ENCODE assay signal across 33 cellular contexts in the genomic region with DNA sequence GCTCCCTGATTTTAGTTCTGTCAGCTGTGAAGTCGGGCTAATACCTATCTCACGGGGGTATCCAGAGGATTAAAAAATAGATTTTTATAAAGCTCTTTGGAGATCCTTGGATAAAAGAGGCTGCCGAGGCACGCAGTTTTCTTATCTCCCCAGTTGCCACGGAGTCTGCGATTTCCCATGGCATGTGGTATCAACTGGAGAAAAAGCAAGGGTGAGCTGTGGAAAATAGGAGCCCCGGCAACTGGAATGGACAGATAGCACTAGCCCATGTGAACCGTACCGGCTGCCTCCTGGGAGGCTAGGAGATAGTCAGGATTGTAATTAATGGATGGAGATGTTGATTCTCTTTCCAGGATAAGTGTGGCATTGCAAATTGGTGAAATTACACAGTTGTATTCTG.
"Had no signal": no experiment of that assay in that cellular context is flagged by ENCODE, and none has a peak within 500 bp of the region (broad histone marks: within the 10 kb centered on the region; RNA-seq: fewer than 3 reads in every experiment).

No MANE protein-coding gene starts in this region.

- ATAC-seq: activated CD8-positive, alpha-beta T cell treated with anti-CD3 and anti-CD28 coated beads for 36 hours; activated naive CD4-positive, alpha-beta T cell treated with anti-CD3 and anti-CD28 coated beads, Interleukin-2, amount 50 U/mL, for 72 hours; activated T-cell treated with anti-CD3 and anti-CD28 coated beads, Interleukin-2, amount 50 U/mL, for 4 hours; activated T-cell treated with anti-CD3 and anti-CD28 coated beads, Interleukin-2, amount 50 U/mL, for 72 hours; activated T-helper 17 cell treated with anti-CD3 and anti-CD28 coated beads, Interleukin-2, amount 50 U/mL, for 72 hours; body of pancreas; T-helper 17 cell had no signal

- DNase-seq: activated B cell treated with CpG ODN at 0.5 μM for 24 hours; activated CD4-positive, alpha-beta memory T cell treated with anti-CD3 and anti-CD28 coated beads for 36 hours; activated CD4-positive, alpha-beta T cell treated with anti-CD3 and anti-CD28 coated beads for 4 hours; activated CD4-positive, alpha-beta T cell treated with anti-CD3 and anti-CD28 coated beads, Interleukin-2, amount 10 ng/mL, durations not matched to agents 24 days and 14 days; activated CD4-positive, alpha-beta T cell treated with anti-CD3 and anti-CD28 coated beads, Interleukin-2, amount 50 U/mL, for 1 hour; activated CD4-positive, alpha-beta T cell treated with anti-CD3 and anti-CD28 coated beads, Interleukin-2, amount 50 U/mL, for 4 hours; activated CD4-positive, CD25-positive, alpha-beta regulatory T cell treated with anti-CD3 and anti-CD28 coated beads, Interleukin-2, amount 50 U/mL, for 72 hours; activated CD8-positive, alpha-beta memory T cell treated with anti-CD3 and anti-CD28 coated beads, Interleukin-2, amount 50 U/mL, for 4 hours; activated CD8-positive, alpha-beta T cell treated with anti-CD3 and anti-CD28 coated beads for 36 hours; activated effector memory CD4-positive, alpha-beta T cell treated with anti-CD3 and anti-CD28 coated beads, Interleukin-2, amount 50 U/mL, for 16 hours; activated gamma-delta T cell treated with Interleukin-2 at 50 U/mL for 16 hours; activated naive CD4-positive, alpha-beta T cell; activated naive CD4-positive, alpha-beta T cell treated with anti-CD3 and anti-CD28 coated beads for 36 hours; activated naive CD4-positive, alpha-beta T cell treated with anti-CD3 and anti-CD28 coated beads, Interleukin-2, amount 50 U/mL, for 16 hours; activated naive CD8-positive, alpha-beta T cell treated with anti-CD3 and anti-CD28 coated beads for 36 hours; activated T-cell treated with anti-CD3 and anti-CD28 coated beads for 4 hours; activated T-cell treated with anti-CD3 and anti-CD28 coated beads, Interleukin-2, amount 50 U/mL, for 1 hour; activated T-cell treated with anti-CD3 and anti-CD28 coated beads, Interleukin-2, amount 50 U/mL, for 4 hours; activated T-cell treated with anti-CD3 and anti-CD28 coated beads, Interleukin-2, amount 50 U/mL, for 72 hours; adrenal gland; amniotic stem cell; aorta; body of pancreas; brain microvascular endothelial cell; central memory CD4-positive, alpha-beta T cell; SW 1271; T-helper 17 cell; T1000 had no signal

- H3K4me1 Mint-ChIP-seq: activated B cell treated with CpG ODN at 0.5 μM for 24 hours; activated CD4-positive, alpha-beta T cell treated with anti-CD3 and anti-CD28 coated beads, Interleukin-2, amount 10 ng/mL, durations not matched to agents 24 days and 14 days; activated naive CD8-positive, alpha-beta T cell treated with anti-CD3 and anti-CD28 coated beads for 36 hours; activated T-helper 17 cell treated with anti-CD3 and anti-CD28 coated beads, Interleukin-2, amount 50 U/mL, for 72 hours; T-helper 17 cell had no signal

- H3K27me3 Mint-ChIP-seq: activated B cell treated with CpG ODN at 0.5 μM for 24 hours; activated CD4-positive, alpha-beta memory T cell treated with anti-CD3 and anti-CD28 coated beads for 36 hours; activated CD4-positive, alpha-beta T cell treated with anti-CD3 and anti-CD28 coated beads, Interleukin-2, amount 10 ng/mL, durations not matched to agents 24 days and 14 days; activated CD8-positive, alpha-beta T cell treated with anti-CD3 and anti-CD28 coated beads for 36 hours; activated naive CD8-positive, alpha-beta T cell treated with anti-CD3 and anti-CD28 coated beads for 36 hours; activated T-helper 17 cell treated with anti-CD3 and anti-CD28 coated beads, Interleukin-2, amount 50 U/mL, for 72 hours; T-helper 17 cell had no signal

- H3K9me3 ChIP-seq: adrenal gland had no signal

- H3K36me3 Mint-ChIP-seq: activated CD4-positive, alpha-beta memory T cell treated with anti-CD3 and anti-CD28 coated beads for 36 hours; activated naive CD4-positive, alpha-beta T cell treated with anti-CD3 and anti-CD28 coated beads, Interleukin-2, amount 50 U/mL, for 72 hours; activated naive CD8-positive, alpha-beta T cell treated with anti-CD3 and anti-CD28 coated beads for 36 hours had no signal

- H3K4me3 Mint-ChIP-seq: activated B cell treated with CpG ODN at 0.5 μM for 24 hours; activated CD4-positive, alpha-beta memory T cell treated with anti-CD3 and anti-CD28 coated beads for 36 hours; activated CD4-positive, alpha-beta T cell treated with anti-CD3 and anti-CD28 coated beads, Interleukin-2, amount 10 ng/mL, durations not matched to agents 24 days and 14 days; activated CD8-positive, alpha-beta T cell treated with anti-CD3 and anti-CD28 coated beads for 36 hours; activated naive CD4-positive, alpha-beta T cell treated with anti-CD3 and anti-CD28 coated beads for 36 hours; activated naive CD8-positive, alpha-beta T cell treated with anti-CD3 and anti-CD28 coated beads for 36 hours; activated T-cell treated with anti-CD3 and anti-CD28 coated beads, Interleukin-2, amount 50 U/mL, for 4 hours; activated T-cell treated with anti-CD3 and anti-CD28 coated beads, Interleukin-2, amount 50 U/mL, for 72 hours; activated T-helper 1 cell treated with anti-CD3 and anti-CD28 coated beads, Interleukin-12 subunit alpha, Interleukin-12 subunit beta, Interleukin-2, Interleukin-4 antibody, amounts not matched to agents 30 ng/mL and 10 ng/mL and 1 ng/mL, durations not matched to agents 14 hours and 24 hours and 36 hours; activated T-helper 17 cell treated with anti-CD3 and anti-CD28 coated beads, Interleukin-2, amount 50 U/mL, for 72 hours; T-helper 17 cell had no signal

- H3K4me3 ChIP-seq: adrenal gland, body of pancreas, breast epithelium had no signal

- H3K27me3 ChIP-seq: adrenal gland, body of pancreas, brain microvascular endothelial cell, breast epithelium had no signal

- H3K27ac Mint-ChIP-seq: activated B cell treated with CpG ODN at 0.5 μM for 24 hours; activated CD4-positive, alpha-beta memory T cell treated with anti-CD3 and anti-CD28 coated beads for 36 hours; activated CD4-positive, alpha-beta T cell treated with anti-CD3 and anti-CD28 coated beads, Interleukin-2, amount 10 ng/mL, durations not matched to agents 24 days and 14 days; activated CD8-positive, alpha-beta T cell treated with anti-CD3 and anti-CD28 coated beads for 36 hours; activated naive CD4-positive, alpha-beta T cell treated with anti-CD3 and anti-CD28 coated beads for 36 hours; activated naive CD4-positive, alpha-beta T cell treated with anti-CD3 and anti-CD28 coated beads, Interleukin-2, amount 50 U/mL, for 72 hours; activated naive CD8-positive, alpha-beta T cell treated with anti-CD3 and anti-CD28 coated beads for 36 hours; activated T-cell treated with anti-CD3 and anti-CD28 coated beads, Interleukin-2, amount 50 U/mL, for 72 hours; activated T-helper 1 cell treated with anti-CD3 and anti-CD28 coated beads, Interleukin-12 subunit alpha, Interleukin-12 subunit beta, Interleukin-2, Interleukin-4 antibody, amounts not matched to agents 30 ng/mL and 10 ng/mL and 1 ng/mL, durations not matched to agents 14 hours and 24 hours and 36 hours; activated T-helper 17 cell treated with anti-CD3 and anti-CD28 coated beads, Interleukin-2, amount 50 U/mL, for 72 hours; T-helper 17 cell had no signal

- H3K27ac ChIP-seq: adrenal gland, body of pancreas, brain microvascular endothelial cell, breast epithelium, VCaP had no signal

- H3K4me1 ChIP-seq: adrenal gland, body of pancreas, breast epithelium had no signal

- H3K9me3 Mint-ChIP-seq: activated naive CD4-positive, alpha-beta T cell treated with anti-CD3 and anti-CD28 coated beads, Interleukin-2, amount 50 U/mL, for 72 hours; activated naive CD8-positive, alpha-beta T cell treated with anti-CD3 and anti-CD28 coated beads for 36 hours; activated T-cell treated with anti-CD3 and anti-CD28 coated beads, Interleukin-2, amount 50 U/mL, for 4 hours; activated T-helper 1 cell treated with anti-CD3 and anti-CD28 coated beads, Interleukin-12 subunit alpha, Interleukin-12 subunit beta, Interleukin-2, Interleukin-4 antibody, amounts not matched to agents 30 ng/mL and 10 ng/mL and 1 ng/mL, durations not matched to agents 14 hours and 24 hours and 36 hours had no signal

- H3K36me3 ChIP-seq: adrenal gland, brain microvascular endothelial cell, breast epithelium had no signal
